In the genomic region with DNA sequence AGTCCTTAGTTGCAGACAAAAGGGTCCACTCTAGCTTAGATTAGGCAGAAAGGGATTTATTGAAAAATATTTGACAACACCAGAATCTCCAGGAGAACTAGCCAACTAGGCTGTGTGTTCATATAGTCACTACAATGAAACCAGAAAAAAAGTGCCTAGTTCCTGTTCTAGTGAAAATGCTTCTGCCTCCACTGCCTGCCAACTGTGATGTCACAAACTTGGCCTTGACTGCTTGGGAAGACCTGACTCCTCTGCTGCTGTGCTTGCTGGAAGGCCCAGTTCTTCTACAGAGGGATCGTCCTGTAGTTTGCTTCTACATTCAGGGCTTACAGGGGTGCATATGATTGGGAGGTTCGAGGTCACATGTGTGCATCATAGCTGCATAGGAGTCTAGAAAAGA, we compare ENCODE assay signal across 14 cellular contexts.
"Had no signal": no experiment of that assay in that cellular context is flagged by ENCODE, and none has a peak within 500 bp of the region (broad histone marks: within the 10 kb centered on the region; RNA-seq: fewer than 3 reads in every experiment).

No MANE protein-coding gene starts in this region.

- ATAC-seq: activated T-cell treated with anti-CD3 and anti-CD28 coated beads, Interleukin-2, amount 50 U/mL, for 4 hours; esophagus mucosa; heart left ventricle; stimulated activated naive CD8-positive, alpha-beta T cell treated with anti-CD3 and anti-CD28 coated beads, Interleukin-15, Interleukin-2, amounts not matched to agents 100 U/mL and 50 U/mL, for 24 hours; upper lobe of right lung had no signal

- H3K4me1 ChIP-seq: heart left ventricle, left ventricle myocardium inferior, upper lobe of right lung had no signal

- H3K27ac ChIP-seq: dorsolateral prefrontal cortex, heart left ventricle, left ventricle myocardium inferior, upper lobe of right lung had no signal

- H3K4me3 ChIP-seq: dorsolateral prefrontal cortex, heart left ventricle, left ventricle myocardium inferior, upper lobe of right lung had no signal

- H3K27me3 ChIP-seq: dorsolateral prefrontal cortex, heart left ventricle, upper lobe of right lung had no signal

- H3K36me3 ChIP-seq: heart left ventricle, left ventricle myocardium inferior, upper lobe of right lung had no signal

- H3K9me3 ChIP-seq: upper lobe of right lung had no signal

- DNase-seq: activated CD4-positive, alpha-beta T cell treated with anti-CD3 and anti-CD28 coated beads, Interleukin-2, amount 50 U/mL, for 48 hours; activated CD4-positive, CD25-positive, alpha-beta regulatory T cell treated with anti-CD3 and anti-CD28 coated beads, Interleukin-2, amount 50 U/mL, for 72 hours; activated gamma-delta T cell; activated naive CD8-positive, alpha-beta T cell treated with anti-CD3 and anti-CD28 coated beads for 36 hours; activated T-cell treated with anti-CD3 and anti-CD28 coated beads, Interleukin-2, amount 50 U/mL, for 4 hours; dorsolateral prefrontal cortex; foreskin melanocyte; heart left ventricle; islet precursor cell; left ventricle myocardium inferior; stimulated activated CD4-positive, alpha-beta T cell treated with anti-CD3 and anti-CD28 coated beads, Interleukin-2, amount 100 ng/mL, for 48 hours; stimulated activated naive CD8-positive, alpha-beta T cell treated with anti-CD3 and anti-CD28 coated beads, Interleukin-15, Interleukin-2, amounts not matched to agents 100 U/mL and 50 U/mL, for 24 hours; upper lobe of right lung had no signal
